Comparison of ENCODE assay signal across 21 cellular contexts in the genomic region with DNA sequence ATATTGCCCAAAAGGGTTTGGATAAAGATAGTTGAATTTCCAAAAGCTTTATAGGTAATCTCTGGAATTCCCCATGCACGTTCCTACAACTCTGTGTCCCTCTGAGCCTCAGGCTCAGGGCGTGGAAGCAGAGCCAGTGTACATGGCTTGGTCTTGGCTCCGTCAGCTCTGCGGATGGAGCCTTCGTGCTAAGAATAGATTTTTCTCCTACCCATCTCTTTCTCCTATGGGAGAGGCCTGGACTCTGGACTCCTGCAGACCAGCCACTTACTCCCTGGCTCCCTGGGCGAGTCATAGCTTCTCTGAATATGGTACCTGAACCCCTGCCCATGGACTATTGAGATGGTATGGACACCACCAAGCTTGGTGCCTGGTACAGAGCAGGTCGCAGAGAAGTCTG.
DNase-seq lines count a peak whose midpoint lies in the region; ATAC-seq and TF ChIP-seq lines count a peak whose summit lies in the region.
"Had no signal": no experiment of that assay in that cellular context is flagged by ENCODE, and none has a peak within 500 bp of the region (broad histone marks: within the 10 kb centered on the region; RNA-seq: fewer than 3 reads in every experiment).

No MANE protein-coding gene starts in this region.

- WGBS in heart left ventricle, 4 donors: 59 to 62% (median 61%) methylated on average over 7 of the region's 7 CpGs

- intact Hi-C loops in heart left ventricle (cut with DNase I): no loop called here
- intact Hi-C loops in gastrocnemius medialis (cut with DNase I; ENCODE audit: low total_unique reads): no loop called here

- in situ Hi-C loops in gastrocnemius medialis (cut with MboI; ENCODE audit: low sequenced_read_pairs in 4 of 4): no loop called here

- DNase-seq in LoVo (ENCODE audit: low spot score) (peak; percentile 1), heart left ventricle (peak in 2 of 5 donors; percentile 44 to 47), islet precursor cell (peak; percentile 29), gastrocnemius medialis (no peak)
- DNase-seq in stimulated activated CD4-positive, alpha-beta T cell treated with anti-CD3 and anti-CD28 coated beads, Interleukin-2, amount 100 ng/mL, for 48 hours: no peak
- DNase-seq: CD4-positive, CD25-positive, alpha-beta regulatory T cell; COR-L47; DMS79; IMR-90; NCI-H1105; NCI-H1694; NCI-H2081; NCI-H2171; NCI-H345; NCI-H526; OCI-M1 had no signal

- H3K27me3 ChIP-seq in heart left ventricle: no peaks in the 10 kb centered on the region
- H3K27me3 ChIP-seq in gastrocnemius medialis: no peaks in the 10 kb centered on the region

- H3K27ac ChIP-seq in heart left ventricle (peak overlapping the region in 3 of 12 donors; percentile 1 to 38 (median 29)), gastrocnemius medialis (peak overlapping the region in 1 of 4 donors; percentile 52)
- H3K27ac ChIP-seq: KMS-11 had no signal

- H3K4me1 ChIP-seq in heart left ventricle: peaks cover 0 to 22% (median 2%) of the 10 kb centered on the region in 12 donors
- peaks cover 14 to 15% of the 10 kb centered on the region in 2 donors for H3K4me1 ChIP-seq in gastrocnemius medialis
- H3K4me1 ChIP-seq: HAP-1 had no signal

- H3K9me3 ChIP-seq in heart left ventricle: peaks cover 0 to 5% (median 0%) of the 10 kb centered on the region in 12 donors
- H3K9me3 ChIP-seq in gastrocnemius medialis: no peaks in the 10 kb centered on the region
- H3K9me3 ChIP-seq: HAP-1 had no signal

- H3K36me3 ChIP-seq in heart left ventricle (peaks cover 0 to 12% (median 1%) of the 10 kb centered on the region in 9 donors), gastrocnemius medialis (peaks cover 0 to 22% of the 10 kb centered on the region in 2 donors)
- H3K36me3 ChIP-seq: HAP-1 had no signal

- no peak overlapping the region for H3K4me3 ChIP-seq in heart left ventricle
- H3K4me3 ChIP-seq in gastrocnemius medialis: no peak overlapping the region
- H3K4me3 ChIP-seq: GM23338, HAP-1 had no signal

- ATAC-seq in heart left ventricle (peak; percentile 89 to 96 (median 93)), gastrocnemius medialis (peak; percentile 81 to 85), GM19397 (IDR thresholded peaks at IDR 0.05; ENCODE audit: unreplicated experiment) (no peak), GM19328 (IDR thresholded peaks at IDR 0.05; ENCODE audit: unreplicated experiment) (no peak)
- ATAC-seq: GM23338 had no signal

- TF ChIP-seq POLR2A in heart left ventricle (IDR thresholded peaks at IDR 0.05) (no peak), gastrocnemius medialis (IDR thresholded peaks at IDR 0.05) (no peak)

- TF ChIP-seq CTCF in heart left ventricle (IDR thresholded peaks at IDR 0.05): no peak
- no peak for TF ChIP-seq CTCF in gastrocnemius medialis (IDR thresholded peaks at IDR 0.05 in 4 of 5, conservative IDR thresholded peaks at IDR 0.05 in 1 of 5)

Comparison
In these comparisons a context has a peak if more than half of its experiments do, and no peak if none do; other contexts are left out.
1. DNase-seq: peak in LoVo (single experiment) and islet precursor cell (single experiment); none in gastrocnemius medialis (0 of 2) and stimulated activated CD4-positive, alpha-beta T cell treated with anti-CD3 and anti-CD28 coated beads, Interleukin-2, amount 100 ng/mL, for 48 hours (0 of 2).
2. ATAC-seq: peak in heart left ventricle (4 of 4) and gastrocnemius medialis (2 of 2); none in GM19397 (single experiment) and GM19328 (single experiment).